8 cellular contexts compared by ENCODE assay signal in genomic region chr12:110581951-110582285, GRCh38. TPM values are rescaled to one million over a fixed set of nuclear protein-coding genes. Genes with fewer than 3 reads are reported as not detected.
DNase-seq lines count a peak whose midpoint lies in the region.

No MANE protein-coding gene starts in this region.

- H3K4me1 Mint-ChIP-seq in activated CD4-positive, alpha-beta T cell treated with anti-CD3 and anti-CD28 coated beads, Interleukin-2, amount 10 ng/mL, durations not matched to agents 7 days and 5 days, result peaks cover 75% of the 10 kb centered on the region
- peaks cover 70% of the 10 kb centered on the region for H3K4me1 Mint-ChIP-seq in activated naive CD8-positive, alpha-beta T cell treated with anti-CD3 and anti-CD28 coated beads for 36 hours

- CTCF ChIA-PET in activated CD4-positive, alpha-beta T cell treated with anti-CD3 and anti-CD28 coated beads, Interleukin-2, amount 10 ng/mL, durations not matched to agents 7 days and 5 days (lab: Charles Lee), result interaction anchor here (2.0 kb wide), 1 partner anchor 14 kb away, joined by 7 read pairs; no protein-coding TSS in a partner anchor

- POLR2A ChIA-PET in activated CD4-positive, alpha-beta T cell treated with anti-CD3 and anti-CD28 coated beads, Interleukin-2, amount 10 ng/mL, durations not matched to agents 7 days and 5 days (lab: Charles Lee), result no interaction called here

- H3K36me3 Mint-ChIP-seq in activated CD4-positive, alpha-beta T cell treated with anti-CD3 and anti-CD28 coated beads, Interleukin-2, amount 10 ng/mL, durations not matched to agents 7 days and 5 days (ENCODE audit: low read depth), result peaks cover 27% of the 10 kb centered on the region
- peaks cover 37% of the 10 kb centered on the region for H3K36me3 Mint-ChIP-seq in activated naive CD8-positive, alpha-beta T cell treated with anti-CD3 and anti-CD28 coated beads for 36 hours

- H3K27ac Mint-ChIP-seq in activated CD4-positive, alpha-beta T cell treated with anti-CD3 and anti-CD28 coated beads, Interleukin-2, amount 10 ng/mL, durations not matched to agents 7 days and 5 days, result peak overlapping the region; percentile 91
- peak overlapping the region; percentile 97 for H3K27ac Mint-ChIP-seq in activated naive CD8-positive, alpha-beta T cell treated with anti-CD3 and anti-CD28 coated beads for 36 hours

- DNase-seq in activated CD4-positive, alpha-beta T cell treated with anti-CD3 and anti-CD28 coated beads, Interleukin-2, amount 10 ng/mL, durations not matched to agents 7 days and 5 days, result no peak
- no peak for DNase-seq in activated CD4-positive, alpha-beta T cell treated with anti-CD3 and anti-CD28 coated beads for 4 hours
- no peak for DNase-seq in activated naive CD8-positive, alpha-beta T cell treated with anti-CD3 and anti-CD28 coated beads for 36 hours
- DNase-seq in islet precursor cell, result peak; percentile 71
- DNase-seq in superior temporal gyrus (ENCODE audit: extremely low spot score), result peak; percentile 26
- no peak for DNase-seq in NCI-H1092 (lab: John Stamatoyannopoulos, UW)
- DNase-seq in activated CD8-positive, alpha-beta memory T cell treated with anti-CD3 and anti-CD28 coated beads, Interleukin-2, amount 50 U/mL, for 4 hours, result no peak
- DNase-seq in activated CD4-positive, alpha-beta T cell treated with anti-CD3 and anti-CD28 coated beads, Interleukin-2, amount 50 U/mL, for 1 hour, result no peak

- H3K9me3 Mint-ChIP-seq in activated CD4-positive, alpha-beta T cell treated with anti-CD3 and anti-CD28 coated beads, Interleukin-2, amount 10 ng/mL, durations not matched to agents 7 days and 5 days, result no peaks in the 10 kb centered on the region
- H3K9me3 Mint-ChIP-seq in activated naive CD8-positive, alpha-beta T cell treated with anti-CD3 and anti-CD28 coated beads for 36 hours, result no peaks in the 10 kb centered on the region

- H3K27me3 Mint-ChIP-seq in activated CD4-positive, alpha-beta T cell treated with anti-CD3 and anti-CD28 coated beads, Interleukin-2, amount 10 ng/mL, durations not matched to agents 7 days and 5 days, result no peaks in the 10 kb centered on the region
- H3K27me3 Mint-ChIP-seq in activated naive CD8-positive, alpha-beta T cell treated with anti-CD3 and anti-CD28 coated beads for 36 hours, result no peaks in the 10 kb centered on the region

- H3K4me3 Mint-ChIP-seq in activated CD4-positive, alpha-beta T cell treated with anti-CD3 and anti-CD28 coated beads, Interleukin-2, amount 10 ng/mL, durations not matched to agents 7 days and 5 days, result peak overlapping the region; percentile 92
- peak overlapping the region; percentile 97 for H3K4me3 Mint-ChIP-seq in activated naive CD8-positive, alpha-beta T cell treated with anti-CD3 and anti-CD28 coated beads for 36 hours

RNA-seq across cellular contexts. Expression of gene PPTC7, which starts 1.2 kb away (rescaled TPM):
- 10 to 100 TPM; 25.7 to 29.2 TPM for total RNA-seq in activated CD4-positive, alpha-beta T cell treated with anti-CD3 and anti-CD28 coated beads, Interleukin-2, amount 10 ng/mL, durations not matched to agents 7 days and 5 days
- 10 to 100 TPM; 46.2 to 48.3 TPM for total RNA-seq in activated naive CD8-positive, alpha-beta T cell treated with anti-CD3 and anti-CD28 coated beads for 36 hours

RNA-seq across cellular contexts. Expression of gene TCTN1, which starts 32.0 kb away (rescaled TPM):
- total RNA-seq in activated CD4-positive, alpha-beta T cell treated with anti-CD3 and anti-CD28 coated beads, Interleukin-2, amount 10 ng/mL, durations not matched to agents 7 days and 5 days, result 1 to 10 TPM; 4.3 to 5.2 TPM
- 10 to 100 TPM; 11.0 to 13.6 TPM for total RNA-seq in activated naive CD8-positive, alpha-beta T cell treated with anti-CD3 and anti-CD28 coated beads for 36 hours

Comparison
In these comparisons a context has a peak if more than half of its experiments do, and no peak if none do; other contexts are left out.
1. DNase-seq: peak in islet precursor cell (single experiment) and superior temporal gyrus (single experiment); none in activated CD4-positive, alpha-beta T cell treated with anti-CD3 and anti-CD28 coated beads, Interleukin-2, amount 10 ng/mL, durations not matched to agents 7 days and 5 days (single experiment), activated CD4-positive, alpha-beta T cell treated with anti-CD3 and anti-CD28 coated beads for 4 hours (0 of 2), activated naive CD8-positive, alpha-beta T cell treated with anti-CD3 and anti-CD28 coated beads for 36 hours (single experiment), NCI-H1092 (single experiment), activated CD8-positive, alpha-beta memory T cell treated with anti-CD3 and anti-CD28 coated beads, Interleukin-2, amount 50 U/mL, for 4 hours (single experiment) and activated CD4-positive, alpha-beta T cell treated with anti-CD3 and anti-CD28 coated beads, Interleukin-2, amount 50 U/mL, for 1 hour (single experiment).